Comparison of ENCODE assay signal across 14 cellular contexts in the genomic region with DNA sequence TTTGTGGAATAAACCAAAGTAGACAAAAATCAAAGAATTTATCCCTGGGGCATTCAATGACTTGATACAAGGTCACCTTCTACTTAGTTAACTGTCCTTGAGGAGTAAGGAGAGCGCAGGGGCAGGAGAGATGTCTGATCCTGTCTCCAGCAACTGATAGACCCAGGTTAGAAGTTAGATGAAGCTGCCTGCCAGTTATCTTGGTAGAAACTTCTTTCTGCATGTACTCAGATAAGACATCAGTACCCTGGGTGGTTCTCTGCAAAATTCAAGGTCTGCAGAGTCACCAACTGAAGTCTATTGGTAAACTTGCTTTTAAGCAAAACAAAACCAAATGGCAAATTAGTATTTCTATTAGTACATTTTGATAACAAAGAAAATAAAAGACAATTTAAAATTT.
"Had no signal": no experiment of that assay in that cellular context is flagged by ENCODE, and none has a peak within 500 bp of the region (broad histone marks: within the 10 kb centered on the region; RNA-seq: fewer than 3 reads in every experiment).

No MANE protein-coding gene starts in this region.

- H3K4me2 ChIP-seq: hepatocyte had no signal

- H2AFZ ChIP-seq: hepatocyte had no signal

- H3K4me3 ChIP-seq: hepatocyte, lower lobe of right lung, spleen, thyroid gland had no signal

- H3K36me3 ChIP-seq: lower lobe of right lung, spleen, thyroid gland had no signal

- DNase-seq: activated CD4-positive, alpha-beta memory T cell treated with anti-CD3 and anti-CD28 coated beads for 36 hours; activated CD8-positive, alpha-beta memory T cell treated with anti-CD3 and anti-CD28 coated beads, Interleukin-2, amount 10 ng/mL, durations not matched to agents 7 days and 5 days; activated naive CD8-positive, alpha-beta T cell treated with anti-CD3 and anti-CD28 coated beads, Interleukin-2, amount 10 ng/mL, durations not matched to agents 7 days and 5 days; aorta; effector memory CD8-positive, alpha-beta T cell; foreskin fibroblast; left colon; lower lobe of right lung; retina; spleen; stimulated activated CD4-positive, alpha-beta T cell treated with anti-CD3 and anti-CD28 coated beads, Interleukin-4, amount 100 ng/mL, for 4 hours; stimulated activated naive B cell treated with anti-CD40 and anti-IgM and Interleukin-4, amounts not matched to agents 10 μg/mL and 1 μg/mL and 100 μg/mL, for 72 hours had no signal

- ATAC-seq: activated CD8-positive, alpha-beta memory T cell treated with anti-CD3 and anti-CD28 coated beads, Interleukin-2, amount 10 ng/mL, durations not matched to agents 7 days and 5 days; effector memory CD8-positive, alpha-beta T cell; left colon; lower lobe of right lung; stimulated activated naive B cell treated with anti-CD40 and anti-IgM and Interleukin-4, amounts not matched to agents 10 μg/mL and 1 μg/mL and 100 μg/mL, for 72 hours had no signal

- H3K27me3 ChIP-seq: thyroid gland had no signal

- H3K79me2 ChIP-seq: hepatocyte had no signal

- H3K9me3 ChIP-seq: lower lobe of right lung, thyroid gland had no signal

- H3K27ac ChIP-seq: hepatocyte, lower lobe of right lung, spleen, thyroid gland had no signal
